Comparison of ENCODE assay signal across 22 cellular contexts in genomic region chr2:234269769-234270204, GRCh38.
A peak's percentile ranks its signal among the peaks of the same experiment; 100 is the strongest.
DNase-seq lines count a peak whose midpoint lies in the region; ATAC-seq lines count a peak whose summit lies in the region.
"Had no signal": no experiment of that assay in that cellular context is flagged by ENCODE, and none has a peak within 500 bp of the region (broad histone marks: within the 10 kb centered on the region; RNA-seq: fewer than 3 reads in every experiment).

No MANE protein-coding gene starts in this region.

- DNase-seq in activated naive CD8-positive, alpha-beta T cell treated with anti-CD3 and anti-CD28 coated beads, Interleukin-2, amount 10 ng/mL, durations not matched to agents 7 days and 5 days: no peak
- no peak for DNase-seq in activated naive CD8-positive, alpha-beta T cell treated with anti-CD3 and anti-CD28 coated beads for 36 hours
- DNase-seq in T-helper 17 cell: no peak
- peak; percentile 37 for DNase-seq in fibroblast of the conjunctiva (ENCODE audit: low read depth)
- peak; percentile 50 for DNase-seq in stromal cell of bone marrow (ENCODE audit: low read depth)
- DNase-seq in DMS153 treated with DMSO at 0.1 percent for 48 hours (lab: John Stamatoyannopoulos, UW; ENCODE audit: unreplicated experiment): no peak
- DNase-seq in stimulated activated CD4-positive, alpha-beta T cell treated with anti-CD3 and anti-CD28 coated beads, Interleukin-4, amount 100 ng/mL, for 4 hours: no peak
- DNase-seq: activated T-cell treated with anti-CD3 and anti-CD28 coated beads, Interleukin-2, amount 50 U/mL, for 48 hours; colonic mucosa; COR-L47; hippocampal formation; left ventricle myocardium inferior; NCI-H1092 treated with DMSO at 0.1 percent for 48 hours; NCI-H2107; NCI-H774; stimulated activated CD4-positive, alpha-beta T cell treated with anti-CD3 and anti-CD28 coated beads, Interleukin-12 subunit alpha, Interleukin-12 subunit beta, amount 100 ng/mL, for 4 hours had no signal

- no peaks in the 10 kb centered on the region for H3K9me3 Mint-ChIP-seq in activated naive CD8-positive, alpha-beta T cell treated with anti-CD3 and anti-CD28 coated beads, Interleukin-2, amount 10 ng/mL, durations not matched to agents 7 days and 5 days
- H3K9me3 Mint-ChIP-seq in activated naive CD8-positive, alpha-beta T cell treated with anti-CD3 and anti-CD28 coated beads for 36 hours: peaks cover 18% of the 10 kb centered on the region
- H3K9me3 Mint-ChIP-seq: IgD-negative memory B cell; stimulated activated naive CD8-positive, alpha-beta T cell treated with anti-CD3 and anti-CD28 coated beads, Interleukin-15, Interleukin-2, amounts not matched to agents 100 ng/mL and 50 ng/mL, for 24 hours had no signal

- no peak for ATAC-seq in activated naive CD8-positive, alpha-beta T cell treated with anti-CD3 and anti-CD28 coated beads, Interleukin-2, amount 10 ng/mL, durations not matched to agents 7 days and 5 days (ENCODE audit: low read depth)
- ATAC-seq in T-helper 17 cell (no peak), HG03045 (IDR thresholded peaks at IDR 0.05; ENCODE audit: unreplicated experiment) (no peak)
- ATAC-seq: activated CD4-positive, CD25-positive, alpha-beta regulatory T cell treated with anti-CD3 and anti-CD28 coated beads, Interleukin-2, amount 50 U/mL, for 24 hours had no signal

- peaks cover 62% of the 10 kb centered on the region for H3K4me1 Mint-ChIP-seq in activated naive CD8-positive, alpha-beta T cell treated with anti-CD3 and anti-CD28 coated beads, Interleukin-2, amount 10 ng/mL, durations not matched to agents 7 days and 5 days
- H3K4me1 Mint-ChIP-seq in activated naive CD8-positive, alpha-beta T cell treated with anti-CD3 and anti-CD28 coated beads for 36 hours: peaks cover 53% of the 10 kb centered on the region
- H3K4me1 Mint-ChIP-seq in T-helper 17 cell: peaks cover 37% of the 10 kb centered on the region
- H3K4me1 Mint-ChIP-seq: IgD-negative memory B cell had no signal

- POLR2A ChIA-PET in activated naive CD8-positive, alpha-beta T cell treated with anti-CD3 and anti-CD28 coated beads, Interleukin-2, amount 10 ng/mL, durations not matched to agents 7 days and 5 days (lab: Charles Lee): interaction anchor here (0.7 kb wide), 1 partner anchor 11 kb away, joined by 3 read pairs; no protein-coding TSS in a partner anchor

- peaks cover 13% of the 10 kb centered on the region for H3K36me3 Mint-ChIP-seq in activated naive CD8-positive, alpha-beta T cell treated with anti-CD3 and anti-CD28 coated beads, Interleukin-2, amount 10 ng/mL, durations not matched to agents 7 days and 5 days
- peaks cover 24% of the 10 kb centered on the region for H3K36me3 Mint-ChIP-seq in activated naive CD8-positive, alpha-beta T cell treated with anti-CD3 and anti-CD28 coated beads for 36 hours
- no peaks in the 10 kb centered on the region for H3K36me3 Mint-ChIP-seq in T-helper 17 cell (ENCODE audit: low read depth)
- H3K36me3 Mint-ChIP-seq: IgD-negative memory B cell had no signal

- no peaks in the 10 kb centered on the region for H3K27me3 Mint-ChIP-seq in activated naive CD8-positive, alpha-beta T cell treated with anti-CD3 and anti-CD28 coated beads, Interleukin-2, amount 10 ng/mL, durations not matched to agents 7 days and 5 days
- H3K27me3 Mint-ChIP-seq in activated naive CD8-positive, alpha-beta T cell treated with anti-CD3 and anti-CD28 coated beads for 36 hours: no peaks in the 10 kb centered on the region
- no peaks in the 10 kb centered on the region for H3K27me3 Mint-ChIP-seq in T-helper 17 cell
- H3K27me3 Mint-ChIP-seq: stimulated activated naive CD8-positive, alpha-beta T cell treated with anti-CD3 and anti-CD28 coated beads, Interleukin-15, Interleukin-2, amounts not matched to agents 100 ng/mL and 50 ng/mL, for 24 hours had no signal

- no peaks in the 10 kb centered on the region for H3K9me3 ChIP-seq in T-helper 17 cell (ENCODE audit: control insufficient read depth, low read length, poor library complexity, severe bottlenecking)
- H3K9me3 ChIP-seq: colonic mucosa, left ventricle myocardium inferior, prostate gland, vagina had no signal

- no peak overlapping the region for H3K4me3 Mint-ChIP-seq in activated naive CD8-positive, alpha-beta T cell treated with anti-CD3 and anti-CD28 coated beads, Interleukin-2, amount 10 ng/mL, durations not matched to agents 7 days and 5 days
- no peak overlapping the region for H3K4me3 Mint-ChIP-seq in activated naive CD8-positive, alpha-beta T cell treated with anti-CD3 and anti-CD28 coated beads for 36 hours
- no peak overlapping the region for H3K4me3 Mint-ChIP-seq in T-helper 17 cell
- H3K4me3 Mint-ChIP-seq: IgD-negative memory B cell; stimulated activated naive CD8-positive, alpha-beta T cell treated with anti-CD3 and anti-CD28 coated beads, Interleukin-15, Interleukin-2, amounts not matched to agents 100 ng/mL and 50 ng/mL, for 24 hours had no signal

- peak overlapping the region; percentile 30 for H3K27ac Mint-ChIP-seq in activated naive CD8-positive, alpha-beta T cell treated with anti-CD3 and anti-CD28 coated beads, Interleukin-2, amount 10 ng/mL, durations not matched to agents 7 days and 5 days
- H3K27ac Mint-ChIP-seq in activated naive CD8-positive, alpha-beta T cell treated with anti-CD3 and anti-CD28 coated beads for 36 hours: no peak overlapping the region
- peak overlapping the region; percentile 16 for H3K27ac Mint-ChIP-seq in T-helper 17 cell
- H3K27ac Mint-ChIP-seq: IgD-negative memory B cell; stimulated activated naive CD8-positive, alpha-beta T cell treated with anti-CD3 and anti-CD28 coated beads, Interleukin-15, Interleukin-2, amounts not matched to agents 100 ng/mL and 50 ng/mL, for 24 hours had no signal

Comparison
In these comparisons a context has a peak if more than half of its experiments do, and no peak if none do; other contexts are left out.
1. DNase-seq: peak in fibroblast of the conjunctiva (single experiment) and stromal cell of bone marrow (single experiment); none in activated naive CD8-positive, alpha-beta T cell treated with anti-CD3 and anti-CD28 coated beads, Interleukin-2, amount 10 ng/mL, durations not matched to agents 7 days and 5 days (single experiment), activated naive CD8-positive, alpha-beta T cell treated with anti-CD3 and anti-CD28 coated beads for 36 hours (single experiment), T-helper 17 cell (0 of 3), DMS153 treated with DMSO at 0.1 percent for 48 hours (single experiment) and stimulated activated CD4-positive, alpha-beta T cell treated with anti-CD3 and anti-CD28 coated beads, Interleukin-4, amount 100 ng/mL, for 4 hours (0 of 2).